In genomic region chr17:42013740-42014139, GRCh38 we compare ENCODE assay signal across 8 cellular contexts. TPM values are rescaled to one million over a fixed set of nuclear protein-coding genes. Genes with fewer than 3 reads are reported as not detected.
A peak's percentile ranks its signal among the peaks of the same experiment; 100 is the strongest.
DNase-seq lines count a peak whose midpoint lies in the region; TF ChIP-seq lines count a peak whose summit lies in the region.
"Not testable (repeated sequence)": the region's sequence is repeated elsewhere in the genome, so short reads cannot be mapped to it uniquely, and the experiment has no call there.

No MANE protein-coding gene starts in this region.

- not testable (repeated sequence) for TF ChIP-seq CTCF in CD14-positive monocyte (IDR thresholded peaks at IDR 0.05); H9 (conservative IDR thresholded peaks at IDR 0.05); RWPE1 (conservative IDR thresholded peaks at IDR 0.05; ENCODE audit: low read depth); chondrocyte (IDR thresholded peaks at IDR 0.05); nephron progenitor cell (IDR thresholded peaks at IDR 0.05); spleen (IDR thresholded peaks at IDR 0.05 in 8 of 11, conservative IDR thresholded peaks at IDR 0.05 in 3 of 11)

- peaks cover 55% of the 10 kb centered on the region for H3K79me2 ChIP-seq in H9 (ENCODE audit: insufficient read depth, low read length)

- WGBS in H9 (ENCODE audit: extremely low coverage, insufficient read length, low lambda C conversion rate), result no CpG with 5 or more reads among the region's 12 CpGs
- whole genome bisulfite sequencing in spleen, 5 donors, result 94 to 96% (median 94%) methylated on average over 12 of the region's 12 CpGs

- peak overlapping the region; percentile 5 for H3K4ac ChIP-seq in H9 (ENCODE audit: low read depth, low read length)

- not testable (repeated sequence) for H3K56ac ChIP-seq in H9 (ENCODE audit: insufficient read length, low read depth, low read length)

- H2BK20ac ChIP-seq in H9 (ENCODE audit: low read depth, low read length, poor library complexity, severe bottlenecking), result not testable (repeated sequence)

- H3K27ac ChIP-seq in H9 (ENCODE audit: insufficient read length, low read depth, low read length) (peak overlapping the region; percentile 68), RWPE1 (peak overlapping the region; percentile 54), spleen (peak overlapping the region in 1 of 8 donors; percentile 9)

- peaks cover 12% of the 10 kb centered on the region for H3K23me2 ChIP-seq in H9 (ENCODE audit: insufficient read length, low read depth, low read length, poor library complexity, severe bottlenecking)

- H3K27ac Mint-ChIP-seq in CD14-positive monocyte (peak overlapping the region in 6 of 7 donors; percentile 5 to 79 (median 62)), H9 (peak overlapping the region; percentile 90 to 99 (median 97); a peak in 6 of 7 replicates), chondrocyte (ENCODE audit: unreplicated experiment) (peak overlapping the region; percentile 2), nephron progenitor cell (peak overlapping the region; percentile 70)
- H3K27ac Mint-ChIP-seq in activated T-helper 1 cell treated with anti-CD3 and anti-CD28 coated beads, Interleukin-12 subunit alpha, Interleukin-12 subunit beta, Interleukin-2, Interleukin-4 antibody, amounts not matched to agents 30 ng/mL and 10 ng/mL and 1 ng/mL, durations not matched to agents 14 hours and 24 hours and 36 hours, result peak overlapping the region; percentile 32

- H4K91ac ChIP-seq in H9 (ENCODE audit: insufficient read length, low read depth, low read length), result peak overlapping the region; percentile 9

- H3K4me1 Mint-ChIP-seq in CD14-positive monocyte (peaks cover 78% of the 10 kb centered on the region), H9 (peaks cover 60 to 65% of the 10 kb centered on the region in 2 experiments), chondrocyte (ENCODE audit: low read depth) (peaks cover 72% of the 10 kb centered on the region), nephron progenitor cell (peaks cover 35% of the 10 kb centered on the region)
- peaks cover 50% of the 10 kb centered on the region for H3K4me1 Mint-ChIP-seq in activated T-helper 1 cell treated with anti-CD3 and anti-CD28 coated beads, Interleukin-12 subunit alpha, Interleukin-12 subunit beta, Interleukin-2, Interleukin-4 antibody, amounts not matched to agents 30 ng/mL and 10 ng/mL and 1 ng/mL, durations not matched to agents 14 hours and 24 hours and 36 hours (ENCODE audit: low read depth)

- H3K27me3 ChIP-seq in H9 (ENCODE audit: insufficient read depth, low read length); iPS-15b (ENCODE audit: control insufficient read depth, insufficient read depth, low read length); spleen (replicated peaks in 1 of 7): not testable (repeated sequence)

- not testable (repeated sequence) for H3K18ac ChIP-seq in H9 (ENCODE audit: insufficient read length, low read depth, low read length)

- H2BK12ac ChIP-seq in H9 (ENCODE audit: insufficient read length, low read depth, low read length), result not testable (repeated sequence)

- not testable (repeated sequence) for H3K4me3 Mint-ChIP-seq in CD14-positive monocyte; activated T-helper 1 cell treated with anti-CD3 and anti-CD28 coated beads, Interleukin-12 subunit alpha, Interleukin-12 subunit beta, Interleukin-2, Interleukin-4 antibody, amounts not matched to agents 30 ng/mL and 10 ng/mL and 1 ng/mL, durations not matched to agents 14 hours and 24 hours and 36 hours; chondrocyte (ENCODE audit: unreplicated experiment); nephron progenitor cell
- H3K4me3 Mint-ChIP-seq in H9, result peak overlapping the region in 1 of 2 experiments; percentile 64; a peak in 3 of 5 replicates

- not testable (repeated sequence) for H4K20me1 ChIP-seq in H9 (ENCODE audit: control insufficient read depth, insufficient read depth, insufficient read length)

- H3K9me3 Mint-ChIP-seq in CD14-positive monocyte; H9; activated T-helper 1 cell treated with anti-CD3 and anti-CD28 coated beads, Interleukin-12 subunit alpha, Interleukin-12 subunit beta, Interleukin-2, Interleukin-4 antibody, amounts not matched to agents 30 ng/mL and 10 ng/mL and 1 ng/mL, durations not matched to agents 14 hours and 24 hours and 36 hours; chondrocyte (ENCODE audit: low read depth); nephron progenitor cell: not testable (repeated sequence)

- not testable (repeated sequence) for H4K5ac ChIP-seq in H9 (ENCODE audit: insufficient read length, low read depth, low read length)

- not testable (repeated sequence) for DNase-seq in CD14-positive monocyte (ENCODE audit: low spot score); H9; RWPE1 (ENCODE audit: low spot score); activated T-helper 1 cell treated with anti-CD3 and anti-CD28 coated beads, Interleukin-12 subunit alpha, Interleukin-12 subunit beta, Interleukin-2, Interleukin-4 antibody, amounts not matched to agents 30 ng/mL and 10 ng/mL and 1 ng/mL, durations not matched to agents 14 hours and 24 hours and 36 hours (ENCODE audit: low spot score); chondrocyte (ENCODE audit: low spot score); nephron progenitor cell
- peak; percentile 18 for DNase-seq in spleen

- H3K4me2 ChIP-seq in H9 (ENCODE audit: insufficient read depth, insufficient read length, low read length), result not testable (repeated sequence)

- H3K9ac ChIP-seq in H9 (ENCODE audit: extremely low read depth, insufficient read length, low read length), result peak overlapping the region; percentile 16
- not testable (repeated sequence) for H3K9ac ChIP-seq in iPS-15b (ENCODE audit: low read depth, low read length)

- not testable (repeated sequence) for H2AFZ ChIP-seq in H9 (ENCODE audit: low read length)

- peaks cover 15% of the 10 kb centered on the region for H3K4me1 ChIP-seq in H9 (ENCODE audit: insufficient read depth, low read length)
- peaks cover 30% of the 10 kb centered on the region for H3K4me1 ChIP-seq in iPS-15b (ENCODE audit: control insufficient read depth, insufficient read depth, low read length)
- H3K4me1 ChIP-seq in spleen, result peaks cover 42 to 91% (median 89%) of the 10 kb centered on the region in 6 donors

- POLR2A ChIA-PET in RWPE1 (lab: Yijun Ruan, JAX; ENCODE audit: low non-redundant PET), result interaction anchor here (0.7 kb wide), 1 partner anchor 97 kb away, joined by 4 read pairs; no protein-coding TSS in a partner anchor

- H3K23ac ChIP-seq in H9 (ENCODE audit: insufficient read length, low read depth, low read length), result not testable (repeated sequence)

- peak overlapping the region; percentile 81 for H2BK5ac ChIP-seq in H9 (ENCODE audit: insufficient read length, low read length)

- not testable (repeated sequence) for H2BK15ac ChIP-seq in H9 (ENCODE audit: low read depth, low read length)

- H3K4me3 ChIP-seq in iPS-15b (ENCODE audit: low read depth, low read length), result peak overlapping the region; percentile 5
- not testable (repeated sequence) for H3K4me3 ChIP-seq in spleen

- not testable (repeated sequence) for H3K27me3 Mint-ChIP-seq in CD14-positive monocyte (ENCODE audit: low read depth in 3 of 3); H9 (ENCODE audit: low read depth); activated T-helper 1 cell treated with anti-CD3 and anti-CD28 coated beads, Interleukin-12 subunit alpha, Interleukin-12 subunit beta, Interleukin-2, Interleukin-4 antibody, amounts not matched to agents 30 ng/mL and 10 ng/mL and 1 ng/mL, durations not matched to agents 14 hours and 24 hours and 36 hours (ENCODE audit: insufficient read depth); chondrocyte (ENCODE audit: low read depth); nephron progenitor cell (ENCODE audit: low read depth, poor library complexity)

- not testable (repeated sequence) for H3K36me3 ChIP-seq in iPS-15b (ENCODE audit: control insufficient read depth, insufficient read depth, low read length)
- peaks cover 0 to 29% (median 0%) of the 10 kb centered on the region in 6 donors for H3K36me3 ChIP-seq in spleen

- H3K36me3 Mint-ChIP-seq in CD14-positive monocyte (peaks cover 9 to 23% of the 10 kb centered on the region in 2 donors), H9 (ENCODE audit: insufficient read depth in 1 of 3, low read depth in 3 of 3) (peaks cover 12 to 31% (median 25%) of the 10 kb centered on the region in 3 experiments), nephron progenitor cell (ENCODE audit: low read depth) (peaks cover 38% of the 10 kb centered on the region)
- peaks cover 15% of the 10 kb centered on the region for H3K36me3 Mint-ChIP-seq in activated T-helper 1 cell treated with anti-CD3 and anti-CD28 coated beads, Interleukin-12 subunit alpha, Interleukin-12 subunit beta, Interleukin-2, Interleukin-4 antibody, amounts not matched to agents 30 ng/mL and 10 ng/mL and 1 ng/mL, durations not matched to agents 14 hours and 24 hours and 36 hours (ENCODE audit: low read depth)
- not testable (repeated sequence) for H3K36me3 Mint-ChIP-seq in chondrocyte (ENCODE audit: low read depth)

- H3K9me3 ChIP-seq in H9 (ENCODE audit: control insufficient read depth, low read depth, low read length); iPS-15b (ENCODE audit: control insufficient read depth, insufficient read depth, low read length); spleen: not testable (repeated sequence)

- not testable (repeated sequence) for H3K79me1 ChIP-seq in H9 (ENCODE audit: insufficient read depth, low read depth, low read length, poor library complexity, severe bottlenecking)

- peak overlapping the region; percentile 76 for H2BK120ac ChIP-seq in H9 (ENCODE audit: low read depth, low read length, poor library complexity, severe bottlenecking)

- H2AK5ac ChIP-seq in H9 (ENCODE audit: insufficient read length, low read length), result not testable (repeated sequence)

- not testable (repeated sequence) for TF ChIP-seq POLR2A in spleen (IDR thresholded peaks at IDR 0.05)

- not testable (repeated sequence) for H3K14ac ChIP-seq in H9 (ENCODE audit: insufficient read depth, low read length)

- CTCF ChIA-PET in RWPE1 (lab: Yijun Ruan, JAX), result not testable (repeated sequence)

- intact Hi-C loops in CD14-positive monocyte (cut with micrococcal nuclease) (loop anchor here in 1 of 2 donors (5.0 kb wide), 1 partner anchor 46 kb away; the partner anchor contains the start of gene CNP), spleen (cut with DNase I; ENCODE audit: low total_unique reads) (loop anchor here (10.0 kb wide), 1 partner anchor 49 kb away; the partner anchor contains the start of gene CNP)
- intact Hi-C loops in activated T-helper 1 cell treated with anti-CD3 and anti-CD28 coated beads, Interleukin-12 subunit alpha, Interleukin-12 subunit beta, Interleukin-2, Interleukin-4 antibody, amounts not matched to agents 30 ng/mL and 10 ng/mL and 1 ng/mL, durations not matched to agents 14 hours and 24 hours and 36 hours (cut with micrococcal nuclease), result not testable (repeated sequence)

- H3T11ph ChIP-seq in H9 (ENCODE audit: low read length), result not testable (repeated sequence)

- H4K8ac ChIP-seq in H9 (replicated peaks; ENCODE audit: insufficient read length, low read depth, low read length), result not testable (repeated sequence)

RNA-seq across cellular contexts. Expression of gene DNAJC7, which starts 3.5 kb away (rescaled TPM):
- polyA plus RNA-seq in CD14-positive monocyte (10 to 100 TPM; 59.6 to 79.7 TPM), spleen (10 to 100 TPM; 68.5 to 75.7 (median 71.6) TPM)
- total RNA-seq in H9 (2021) (135 and 141 TPM in 2 replicates), chondrocyte (51.1 to 61.0 TPM (median 51.2 TPM) in 3 replicates), spleen (100 to 1,000 TPM in 1 of 7 donors, 10 to 100 TPM in 6; 60.6 to 108 (median 90.4) TPM)
- total RNA-seq in activated T-helper 1 cell treated with anti-CD3 and anti-CD28 coated beads, Interleukin-12 subunit alpha, Interleukin-12 subunit beta, Interleukin-2, Interleukin-4 antibody, amounts not matched to agents 30 ng/mL and 10 ng/mL and 1 ng/mL, durations not matched to agents 14 hours and 24 hours and 36 hours, result 124 and 129 TPM in 2 replicates

RNA-seq across cellular contexts. Expression of gene NKIRAS2, which starts 6.2 kb away (rescaled TPM):
- 10 to 100 TPM; 51.1 to 69.9 TPM for polyA plus RNA-seq in CD14-positive monocyte
- 36.6 and 37.1 TPM in 2 replicates for total RNA-seq in H9 (2021)
- 32.6 and 36.3 TPM in 2 replicates for total RNA-seq in activated T-helper 1 cell treated with anti-CD3 and anti-CD28 coated beads, Interleukin-12 subunit alpha, Interleukin-12 subunit beta, Interleukin-2, Interleukin-4 antibody, amounts not matched to agents 30 ng/mL and 10 ng/mL and 1 ng/mL, durations not matched to agents 14 hours and 24 hours and 36 hours
- total RNA-seq in chondrocyte, result 54.7 to 57.0 TPM (median 56.9 TPM) in 3 replicates
- total RNA-seq in spleen, result 10 to 100 TPM; 20.7 to 38.8 (median 25.2) TPM
- polyA plus RNA-seq in spleen, result 10 to 100 TPM; 11.3 to 20.3 (median 12.4) TPM

RNA-seq across cellular contexts. Expression of gene C17orf113, which starts 36.7 kb away (rescaled TPM):
- polyA plus RNA-seq in CD14-positive monocyte (under 1 TPM; 0.20 to 0.28 TPM), spleen (under 1 TPM; 0.35 to 0.51 (median 0.43) TPM)
- total RNA-seq in H9 (2021) (1.0 and 1.2 TPM in 2 replicates), chondrocyte (0.24 to 0.77 TPM (median 0.62 TPM) in 3 replicates), spleen (1 to 10 TPM in 2 of 7 donors, under 1 TPM in 5; 0.43 to 1.6 (median 0.85) TPM)
- total RNA-seq in activated T-helper 1 cell treated with anti-CD3 and anti-CD28 coated beads, Interleukin-12 subunit alpha, Interleukin-12 subunit beta, Interleukin-2, Interleukin-4 antibody, amounts not matched to agents 30 ng/mL and 10 ng/mL and 1 ng/mL, durations not matched to agents 14 hours and 24 hours and 36 hours, result 0.05 TPM in 2 replicates

RNA-seq across cellular contexts. Expression of gene CNP, which starts 47.1 kb away (rescaled TPM):
- polyA plus RNA-seq in CD14-positive monocyte (10 to 100 TPM; 47.0 to 50.2 TPM), spleen (10 to 100 TPM; 22.3 to 41.6 (median 25.9) TPM)
- total RNA-seq in H9 (2021) (78.5 and 79.7 TPM in 2 replicates), chondrocyte (78.3 to 86.0 TPM (median 79.4 TPM) in 3 replicates), spleen (10 to 100 TPM; 29.2 to 49.8 (median 44.2) TPM)
- total RNA-seq in activated T-helper 1 cell treated with anti-CD3 and anti-CD28 coated beads, Interleukin-12 subunit alpha, Interleukin-12 subunit beta, Interleukin-2, Interleukin-4 antibody, amounts not matched to agents 30 ng/mL and 10 ng/mL and 1 ng/mL, durations not matched to agents 14 hours and 24 hours and 36 hours, result 89.1 and 89.8 TPM in 2 replicates

Comparison
In these comparisons a context has a peak if more than half of its experiments do, and no peak if none do; other contexts are left out.
1. H3K27ac Mint-ChIP-seq: peak in every context shown above with its lines; median percentile 97 in H9; 70 in nephron progenitor cell; 62 in CD14-positive monocyte; 32 in activated T-helper 1 cell treated with anti-CD3 and anti-CD28 coated beads, Interleukin-12 subunit alpha, Interleukin-12 subunit beta, Interleukin-2, Interleukin-4 antibody, amounts not matched to agents 30 ng/mL and 10 ng/mL and 1 ng/mL, durations not matched to agents 14 hours and 24 hours and 36 hours; 2 in chondrocyte.